Comparison of ENCODE assay signal across 18 cellular contexts in the genomic region with DNA sequence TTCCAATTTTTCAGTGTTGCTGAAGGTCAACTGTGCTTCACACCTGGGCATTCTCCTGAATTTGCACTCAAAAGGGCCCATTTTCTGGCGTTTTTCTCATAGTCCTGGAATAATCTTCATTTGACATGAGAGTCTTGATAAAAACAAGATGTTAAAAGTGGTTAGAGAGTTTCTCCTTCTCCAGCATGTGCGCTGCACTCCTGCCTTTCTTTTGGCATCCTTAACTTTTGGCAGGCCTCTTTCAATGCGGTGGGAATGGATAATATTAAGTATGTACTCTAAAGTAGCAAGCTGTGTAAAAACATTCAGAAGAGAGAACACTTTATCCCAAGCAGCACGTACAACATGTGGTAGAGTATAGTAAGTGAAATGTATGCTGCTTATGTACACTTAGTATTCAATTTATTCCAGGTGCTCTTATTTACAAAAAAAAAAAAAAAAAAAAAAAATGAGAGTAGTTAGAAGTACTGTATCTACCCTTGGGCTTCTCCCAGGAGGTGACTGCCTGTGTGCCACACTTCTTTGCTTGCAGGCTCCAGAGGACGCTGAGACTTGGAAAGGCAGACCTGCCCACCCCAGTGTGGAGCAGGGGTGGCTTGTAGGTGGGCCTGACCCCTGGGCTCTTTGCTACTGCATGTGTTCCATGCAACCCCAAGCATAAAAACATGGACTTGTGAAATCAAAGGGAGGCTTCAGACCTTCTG. TPM values are rescaled to one million over a fixed set of nuclear protein-coding genes. Genes with fewer than 3 reads are reported as not detected.
DNase-seq lines count a peak whose midpoint lies in the region; ATAC-seq and TF ChIP-seq lines count a peak whose summit lies in the region.
"Had no signal": no experiment of that assay in that cellular context is flagged by ENCODE, and none has a peak within 500 bp of the region (broad histone marks: within the 10 kb centered on the region; RNA-seq: fewer than 3 reads in every experiment).

No MANE protein-coding gene starts in this region.

- CTCF ChIA-PET in BJ (lab: Yijun Ruan, JAX): interaction anchor here (0.9 to 1.8 kb wide), 4 partner anchors 10 to 84 kb away, joined by 3 to 8 read pairs (median 3); no protein-coding TSS in a partner anchor

- H3K36me3 ChIP-seq in BJ (ENCODE audit: control insufficient read depth, insufficient read depth, low read length): peaks cover 2% of the 10 kb centered on the region; the same call in 1 of the 2 replicates
- H3K36me3 ChIP-seq: heart right ventricle, left lung, Peyer's patch, right atrium auricular region had no signal

- no peak for TF ChIP-seq CTCF in BJ (IDR thresholded peaks at IDR 0.05; ENCODE audit: insufficient read depth, low read depth, low read length)
- no peak for TF ChIP-seq CTCF in WI38 (IDR thresholded peaks at IDR 0.05; ENCODE audit: low read depth, low read length)
- TF ChIP-seq CTCF in fibroblast of the aortic adventitia (IDR thresholded peaks at IDR 0.05; ENCODE audit: insufficient read depth, low read length): no peak
- TF ChIP-seq CTCF in retinal pigment epithelial cell (conservative IDR thresholded peaks at IDR 0.05; ENCODE audit: low read depth, low read length): no peak

- no peak for DNase-seq in BJ (ENCODE audit: low read depth)
- DNase-seq in fibroblast of the aortic adventitia (ENCODE audit: low read depth): peak; percentile 84
- DNase-seq in retinal pigment epithelial cell (ENCODE audit: low read depth): no peak
- no peak for DNase-seq in 8988T
- DNase-seq in posterior vena cava (ENCODE audit: low spot score): no peak
- DNase-seq in T-helper 2 cell: no peak
- DNase-seq: activated naive CD4-positive, alpha-beta T cell treated with anti-CD3 and anti-CD28 coated beads, Interleukin-2, amount 10 ng/mL, durations not matched to agents 7 days and 5 days; DMS53; heart right ventricle; left lung; naive thymus-derived CD8-positive, alpha-beta T cell; NCI-H1930; Peyer's patch; stimulated activated CD4-positive, alpha-beta T cell treated with anti-CD3 and anti-CD28 coated beads, Interleukin-4, amount 100 ng/mL, for 24 hours; T-helper 1 cell had no signal

- H3K4me3 ChIP-seq in BJ (ENCODE audit: low read depth, low read length) (peak overlapping the region; percentile 94), WI38 (ENCODE audit: low read depth, low read length) (peak overlapping the region; percentile 24), fibroblast of the aortic adventitia (ENCODE audit: low read depth, low read length) (peak overlapping the region; percentile 88), retinal pigment epithelial cell (ENCODE audit: low read length) (peak overlapping the region; percentile 93)
- H3K4me3 ChIP-seq: heart right ventricle, left lung, Peyer's patch, right atrium auricular region had no signal

- H3K27me3 ChIP-seq in BJ (ENCODE audit: control insufficient read depth, insufficient read depth, low read length): no peaks in the 10 kb centered on the region
- H3K27me3 ChIP-seq: right atrium auricular region had no signal

- ATAC-seq in HG02678 (IDR thresholded peaks at IDR 0.05; ENCODE audit: unreplicated experiment): no peak
- ATAC-seq: heart right ventricle; left lung; naive thymus-derived CD8-positive, alpha-beta T cell had no signal

- intact Hi-C loops in posterior vena cava (cut with DNase I): no loop called here

- POLR2A ChIA-PET in BJ (lab: Charles Lee): interaction anchor here (0.6 to 0.7 kb wide), 2 partner anchors 33 to 115 kb away, joined by 3 to 5 read pairs; no protein-coding TSS in a partner anchor

RNA-seq across cellular contexts. Expression of a gene that starts 3.9 kb away (rescaled TPM):
- 72.7 and 192 TPM in 2 replicates for polyA plus RNA-seq in BJ (2011; rRNA removed)
- polyA minus RNA-seq in BJ (2011; rRNA and poly(A)+ RNA removed): 127 and 158 TPM in 2 replicates
- total RNA-seq in fibroblast of the aortic adventitia (ENCODE audit: low replicate concordance) (16.3 and 79.5 TPM in 2 replicates), posterior vena cava (10 to 100 TPM; 27.5 to 34.6 TPM)
- total RNA-seq: naive thymus-derived CD8-positive, alpha-beta T cell had no signal
- polyA plus RNA-seq: naive thymus-derived CD8-positive, alpha-beta T cell had no signal

Comparison
In these comparisons a context has a peak if more than half of its experiments do, and no peak if none do; other contexts are left out.
1. H3K4me3 ChIP-seq: peak in every context shown above with its lines; median percentile 94 in BJ; 93 in retinal pigment epithelial cell; 88 in fibroblast of the aortic adventitia; 24 in WI38.